ENCODE assay signal across 8 cellular contexts in genomic region chr15:68230157-68231100, GRCh38. TPM values are rescaled to one million over a fixed set of nuclear protein-coding genes. Genes with fewer than 3 reads are reported as not detected.
DNase-seq lines count a peak whose midpoint lies in the region; ATAC-seq and TF ChIP-seq lines count a peak whose summit lies in the region.

No MANE protein-coding gene starts in this region.

- H3K4me1 Mint-ChIP-seq in osteocyte (ENCODE audit: unreplicated experiment) = peaks cover 21% of the 10 kb centered on the region

- DNase-seq in A673 (ENCODE audit: low spot score) (no peak), RWPE1 (ENCODE audit: low spot score) (no peak), epithelial cell of proximal tubule (ENCODE audit: low read depth) (no peak), osteocyte (ENCODE audit: extremely low spot score, unreplicated experiment) (peak; percentile 73), HT-29 (ENCODE audit: low spot score) (no peak)
- DNase-seq in activated CD8-positive, alpha-beta memory T cell treated with anti-CD3 and anti-CD28 coated beads, Interleukin-2, amount 50 U/mL, for 4 hours = no peak

- POLR2A ChIA-PET in A673 (lab: Charles Lee; ENCODE audit: low non-redundant PET) = no interaction called here
- POLR2A ChIA-PET in RWPE1 (lab: Yijun Ruan, JAX; ENCODE audit: low non-redundant PET) = no interaction called here

- no peaks in the 10 kb centered on the region for H3K27me3 Mint-ChIP-seq in osteocyte (ENCODE audit: unreplicated experiment)

- intact Hi-C loops in A673 (cut with micrococcal nuclease; ENCODE audit: unreplicated experiment) = no loop called here

- peak; percentile 37 for ATAC-seq in GM18907 (IDR thresholded peaks at IDR 0.05; ENCODE audit: unreplicated experiment)
- ATAC-seq in HG03342 (IDR thresholded peaks at IDR 0.05; ENCODE audit: unreplicated experiment) = no peak

- CTCF ChIA-PET in A673 (lab: Charles Lee) (interaction anchor here (0.6 to 1.4 kb wide), 2 partner anchors 22 to 505 kb away, joined by 4 to 7 read pairs; no protein-coding TSS in a partner anchor), RWPE1 (lab: Yijun Ruan, JAX) (interaction anchor here (0.7 to 1.2 kb wide), 2 partner anchors 76 to 1093 kb away, joined by 3 to 6 read pairs; no protein-coding TSS in a partner anchor)

- H3K9me3 Mint-ChIP-seq in osteocyte (ENCODE audit: unreplicated experiment) = no peaks in the 10 kb centered on the region

- no peaks in the 10 kb centered on the region for H3K36me3 ChIP-seq in A673 (ENCODE audit: insufficient read depth, low read length, poor library complexity, severe bottlenecking)

- no peaks in the 10 kb centered on the region for H3K27me3 ChIP-seq in A673 (replicated peaks; ENCODE audit: insufficient read depth, low read depth, low read length, poor library complexity)

- peak overlapping the region; percentile 93 for H3K27ac ChIP-seq in A673 (ENCODE audit: low read depth, low read length, poor library complexity, severe bottlenecking)
- peak overlapping the region; percentile 86 for H3K27ac ChIP-seq in RWPE1

- TF ChIP-seq CTCF in A673 (conservative IDR thresholded peaks at IDR 0.05; ENCODE audit: low read depth, low read length) = peak; percentile 33; the same call in 1 of the 2 replicates
- TF ChIP-seq CTCF in RWPE1 (conservative IDR thresholded peaks at IDR 0.05; ENCODE audit: low read depth) = no peak
- TF ChIP-seq CTCF in epithelial cell of proximal tubule (conservative IDR thresholded peaks at IDR 0.05; ENCODE audit: low read depth, low read length) = no peak
- no peak for TF ChIP-seq CTCF in osteocyte (IDR thresholded peaks at IDR 0.05)

- no TSS peak for BruUV-seq in A673 (replicated peaks; lab: Mats Ljungman, UMichigan)

- no peaks in the 10 kb centered on the region for H3K9me3 ChIP-seq in A673 (ENCODE audit: low read depth, low read length, poor library complexity, severe bottlenecking)

- H3K36me3 Mint-ChIP-seq in osteocyte (ENCODE audit: unreplicated experiment) = no peaks in the 10 kb centered on the region

- H3K4me3 ChIP-seq in A673 (ENCODE audit: low read depth, low read length, poor library complexity, severe bottlenecking) (peak overlapping the region; percentile 75), epithelial cell of proximal tubule (ENCODE audit: low read depth, low read length) (peak overlapping the region; percentile 76)

- H3K27ac Mint-ChIP-seq in osteocyte (ENCODE audit: unreplicated experiment) = peak overlapping the region; percentile 85

- peak overlapping the region; percentile 81 for H3K4me3 Mint-ChIP-seq in osteocyte (ENCODE audit: unreplicated experiment)

- H3K4me1 ChIP-seq in A673 (ENCODE audit: insufficient read depth, low read length, poor library complexity, severe bottlenecking) = peaks cover 14% of the 10 kb centered on the region

RNA-seq across cellular contexts. Expression of gene CLN6, which starts 0.9 kb away (rescaled TPM):
- total RNA-seq in A673 (2021) = 75.4 and 84.7 TPM in 2 replicates
- 14.9 and 55.0 TPM in 2 replicates for total RNA-seq in epithelial cell of proximal tubule
- 18.7 and 20.5 TPM in 2 replicates for total RNA-seq in osteocyte
- 113 and 122 TPM in 2 replicates for total RNA-seq in HT-29 (2014; rRNA removed; shearing (Covaris generic))

RNA-seq across cellular contexts. Expression of gene CALML4, which starts 25.3 kb away (rescaled TPM):
- total RNA-seq in A673 (2021) = 9.1 and 13.8 TPM in 2 replicates
- total RNA-seq in epithelial cell of proximal tubule = 2.0 and 3.8 TPM in 2 replicates
- total RNA-seq in osteocyte = 1.8 and 2.0 TPM in 2 replicates
- 118 and 129 TPM in 2 replicates for total RNA-seq in HT-29 (2014; rRNA removed; shearing (Covaris generic))

RNA-seq across cellular contexts. Expression of gene FEM1B, which starts 47.1 kb away (rescaled TPM):
- total RNA-seq in A673 (2021) (44.6 and 47.3 TPM in 2 replicates), epithelial cell of proximal tubule (19.9 and 20.2 TPM in 2 replicates), osteocyte (71.1 and 71.5 TPM in 2 replicates)
- total RNA-seq in HT-29 (2014; rRNA removed; shearing (Covaris generic)) = 22.0 and 23.6 TPM in 2 replicates
